8 cellular contexts compared by ENCODE assay signal in genomic region chr1:151196292-151196800, GRCh38. TPM values are rescaled to one million over a fixed set of nuclear protein-coding genes. Genes with fewer than 3 reads are reported as not detected.
DNase-seq lines count a peak whose midpoint lies in the region; ATAC-seq and TF ChIP-seq lines count a peak whose summit lies in the region.

No MANE protein-coding gene starts in this region.

- ATAC-seq in HCT116: peak; percentile 36
- ATAC-seq in effector memory CD8-positive, alpha-beta T cell (replicated peaks): no peak

- TF ChIP-seq POLR2A in HCT116 (IDR thresholded peaks at IDR 0.05; ENCODE audit: borderline replicate concordance, extremely low read depth, insufficient read depth, insufficient read length): no peak
- no peak for TF ChIP-seq POLR2A in stomach (IDR thresholded peaks at IDR 0.05)

- H3K4me3 ChIP-seq in HCT116 (replicated peaks in 1 of 2; ENCODE audit: low read depth in 1 of 2, low read length in 2 of 2) (peak overlapping the region; percentile 51 to 61), stomach (peak overlapping the region in 1 of 4 donors; percentile 18)

- no TSS peak for BruUV-seq in HCT116 (replicated peaks; lab: Mats Ljungman, UMichigan)

- H3K9me2 ChIP-seq in HCT116 (ENCODE audit: insufficient read depth): no peaks in the 10 kb centered on the region

- peaks cover 17% of the 10 kb centered on the region for H3K36me3 Mint-ChIP-seq in activated CD4-positive, alpha-beta T cell treated with anti-CD3 and anti-CD28 coated beads, Interleukin-2, amount 10 ng/mL, durations not matched to agents 7 days and 5 days (ENCODE audit: low read depth)
- H3K36me3 Mint-ChIP-seq in effector memory CD8-positive, alpha-beta T cell (ENCODE audit: insufficient read depth): peaks cover 22% of the 10 kb centered on the region
- no peaks in the 10 kb centered on the region for H3K36me3 Mint-ChIP-seq in mesothelial cell of epicardium

- H3K27ac ChIP-seq in HCT116 (ENCODE audit: low read depth, low read length) (peak overlapping the region; percentile 83), stomach (peak overlapping the region; percentile 70 to 94 (median 92))

- H3K9ac ChIP-seq in HCT116 (ENCODE audit: low read length): peak overlapping the region; percentile 80

- H3K4me2 ChIP-seq in HCT116 (ENCODE audit: low read length): peak overlapping the region; percentile 92

- peak overlapping the region; percentile 38 for H3K4me3 Mint-ChIP-seq in activated CD4-positive, alpha-beta T cell treated with anti-CD3 and anti-CD28 coated beads, Interleukin-2, amount 10 ng/mL, durations not matched to agents 7 days and 5 days
- peak overlapping the region; percentile 27 to 56 for H3K4me3 Mint-ChIP-seq in effector memory CD8-positive, alpha-beta T cell
- H3K4me3 Mint-ChIP-seq in mesothelial cell of epicardium: peak overlapping the region; percentile 24

- H3K9me3 Mint-ChIP-seq in activated CD4-positive, alpha-beta T cell treated with anti-CD3 and anti-CD28 coated beads, Interleukin-2, amount 10 ng/mL, durations not matched to agents 7 days and 5 days: no peaks in the 10 kb centered on the region
- no peaks in the 10 kb centered on the region for H3K9me3 Mint-ChIP-seq in effector memory CD8-positive, alpha-beta T cell
- no peaks in the 10 kb centered on the region for H3K9me3 Mint-ChIP-seq in mesothelial cell of epicardium

- H3K27me3 Mint-ChIP-seq in activated CD4-positive, alpha-beta T cell treated with anti-CD3 and anti-CD28 coated beads, Interleukin-2, amount 10 ng/mL, durations not matched to agents 7 days and 5 days: peaks cover 7% of the 10 kb centered on the region
- no peaks in the 10 kb centered on the region for H3K27me3 Mint-ChIP-seq in effector memory CD8-positive, alpha-beta T cell
- H3K27me3 Mint-ChIP-seq in mesothelial cell of epicardium (ENCODE audit: low read depth): peaks cover 2% of the 10 kb centered on the region

- peak overlapping the region; percentile 71 for H3K27ac Mint-ChIP-seq in activated CD4-positive, alpha-beta T cell treated with anti-CD3 and anti-CD28 coated beads, Interleukin-2, amount 10 ng/mL, durations not matched to agents 7 days and 5 days
- H3K27ac Mint-ChIP-seq in effector memory CD8-positive, alpha-beta T cell: no peak overlapping the region
- H3K27ac Mint-ChIP-seq in mesothelial cell of epicardium: peak overlapping the region; percentile 87

- H3K9me3 ChIP-seq in HCT116 (ENCODE audit: control insufficient read depth in 1 of 2, insufficient read depth in 1 of 2, low read depth in 1 of 2, low read length in 2 of 2): no peaks in the 10 kb centered on the region
- H3K9me3 ChIP-seq in stomach: no peaks in the 10 kb centered on the region

- no peaks in the 10 kb centered on the region for H4K20me1 ChIP-seq in HCT116 (ENCODE audit: insufficient read depth)

- peaks cover 45% of the 10 kb centered on the region for H3K79me2 ChIP-seq in HCT116 (ENCODE audit: insufficient read depth, low read length)

- TF ChIP-seq EP300 in stomach (IDR thresholded peaks at IDR 0.05): no peak

- intact Hi-C loops in HCT116 (cut with micrococcal nuclease) (loop anchor here (1.0 to 5.0 kb wide), 6 partner anchors 55 to 641 kb away; partner anchors contain the start of genes C2CD4D, PI4KB, PSMB4 and ZNF687), stomach (cut with DNase I; ENCODE audit: low total_unique reads) (no loop called here)

- no peaks in the 10 kb centered on the region for H3K27me3 ChIP-seq in HCT116 (ENCODE audit: insufficient read depth, low read length)
- H3K27me3 ChIP-seq in stomach: no peaks in the 10 kb centered on the region

- POLR2A ChIA-PET in HCT116 (lab: Charles Lee): interaction anchor here (0.6 to 1.5 kb wide), 7 partner anchors 56 to 819 kb away, joined by 3 to 4 read pairs (median 3); partner anchors contain the start of gene GABPB2
- POLR2A ChIA-PET in activated CD4-positive, alpha-beta T cell treated with anti-CD3 and anti-CD28 coated beads, Interleukin-2, amount 10 ng/mL, durations not matched to agents 7 days and 5 days (lab: Charles Lee): no interaction called here

- 29 to 39% (median 34%) methylated on average over 14 of the region's 14 CpGs for WGBS in stomach, 5 donors

- CTCF ChIA-PET in HCT116 (lab: Charles Lee): interaction anchor here (0.7 to 1.7 kb wide), 6 partner anchors 34 to 640 kb away, joined by 3 to 12 read pairs (median 6); partner anchors contain the start of gene PSMD4
- CTCF ChIA-PET in activated CD4-positive, alpha-beta T cell treated with anti-CD3 and anti-CD28 coated beads, Interleukin-2, amount 10 ng/mL, durations not matched to agents 7 days and 5 days (lab: Charles Lee): interaction anchor here (0.7 to 1.4 kb wide), 4 partner anchors 22 to 1288 kb away, joined by 3 to 4 read pairs (median 4); no protein-coding TSS in a partner anchor

- no peak for TF ChIP-seq RAD21 in HCT116 (IDR thresholded peaks at IDR 0.05; ENCODE audit: low read depth)

- peaks cover 29 to 43% of the 10 kb centered on the region in 2 experiments for H3K4me1 ChIP-seq in HCT116 (ENCODE audit: control insufficient read depth in 1 of 2, insufficient read depth in 2 of 2, low read length in 2 of 2)
- peaks cover 24 to 50% (median 36%) of the 10 kb centered on the region in 4 donors for H3K4me1 ChIP-seq in stomach

- H3K4me1 Mint-ChIP-seq in activated CD4-positive, alpha-beta T cell treated with anti-CD3 and anti-CD28 coated beads, Interleukin-2, amount 10 ng/mL, durations not matched to agents 7 days and 5 days: peaks cover 29% of the 10 kb centered on the region
- H3K4me1 Mint-ChIP-seq in effector memory CD8-positive, alpha-beta T cell (ENCODE audit: low read depth in 2 of 2): peaks cover 27 to 30% of the 10 kb centered on the region in 2 donors
- peaks cover 32% of the 10 kb centered on the region for H3K4me1 Mint-ChIP-seq in mesothelial cell of epicardium

- RAD21 ChIA-PET in HCT116 (lab: Charles Lee; ENCODE audit: low non-redundant PET in 1 of 2, low total read pairs in 2 of 2, uncharacterized antibody in 2 of 2, unreplicated experiment in 2 of 2): interaction anchor here in 1 of 2 experiments (1.0 kb wide), 1 partner anchor 56 kb away, joined by 4 read pairs; no protein-coding TSS in a partner anchor

- peak in 2 of 3 experiments; percentile 53 to 54; a peak in 4 of 6 replicates for TF ChIP-seq CTCF in HCT116 (IDR thresholded peaks at IDR 0.05 in 2 of 3, conservative IDR thresholded peaks at IDR 0.05 in 1 of 3; ENCODE audit: borderline replicate concordance in 1 of 3, insufficient read depth in 1 of 3, low read depth in 2 of 3, low read length in 2 of 3)
- TF ChIP-seq CTCF in mesothelial cell of epicardium (IDR thresholded peaks at IDR 0.05; ENCODE audit: unreplicated experiment): peak; percentile 38
- TF ChIP-seq CTCF in stomach (IDR thresholded peaks at IDR 0.05): peak in 5 of 7 experiments; percentile 25 to 55 (median 35)

- DNase-seq in AG08396 (ENCODE audit: low spot score) (peak; percentile 39), HCT116 (ENCODE audit: low read depth, low spot score) (peak; percentile 80), NCI-H524 (lab: John Stamatoyannopoulos, UW) (peak; percentile 75 to 82), mesothelial cell of epicardium (ENCODE audit: low spot score in 2 of 2, unreplicated experiment in 2 of 2) (no peak), stomach (peak; percentile 71), GM19240 (ENCODE audit: insufficient read length, low spot score) (no peak)
- DNase-seq in activated CD4-positive, alpha-beta T cell treated with anti-CD3 and anti-CD28 coated beads, Interleukin-2, amount 10 ng/mL, durations not matched to agents 7 days and 5 days: peak; percentile 79
- DNase-seq in effector memory CD8-positive, alpha-beta T cell: peak; percentile 21 to 48 (median 40)

- H3K36me3 ChIP-seq in HCT116 (ENCODE audit: control insufficient read depth in 1 of 2, insufficient read depth in 2 of 2, low read length in 2 of 2): no peaks in the 10 kb centered on the region
- no peaks in the 10 kb centered on the region for H3K36me3 ChIP-seq in stomach

- no peak overlapping the region for H2AFZ ChIP-seq in HCT116 (ENCODE audit: low read depth, low read length, poor library complexity, severe bottlenecking)

RNA-seq across cellular contexts. Expression of gene PIP5K1A, which starts 2.0 kb away (rescaled TPM):
- total RNA-seq in HCT116 (2021; ENCODE audit: unreplicated experiment) (75.4 TPM), mesothelial cell of epicardium (122 to 130 TPM (median 124 TPM) in 3 replicates), stomach (100 to 1,000 TPM in 2 of 5 donors, 10 to 100 TPM in 3; 36.8 to 156 (median 94.6) TPM)
- 52.8 and 55.0 TPM in 2 replicates for polyA plus RNA-seq in HCT116 (2012)
- 10 to 100 TPM; 61.6 to 63.4 TPM for total RNA-seq in activated CD4-positive, alpha-beta T cell treated with anti-CD3 and anti-CD28 coated beads, Interleukin-2, amount 10 ng/mL, durations not matched to agents 7 days and 5 days
- polyA plus RNA-seq in stomach: 10 to 100 TPM in 2 of 3 donors, 1 to 10 TPM in 1; 8.4 to 13.4 (median 11.4) TPM

RNA-seq across cellular contexts. Expression of gene VPS72, which starts 6.3 kb away (rescaled TPM):
- 68.9 TPM for total RNA-seq in HCT116 (2021; ENCODE audit: unreplicated experiment)
- polyA plus RNA-seq in HCT116 (2012): 47.7 and 57.3 TPM in 2 replicates
- total RNA-seq in activated CD4-positive, alpha-beta T cell treated with anti-CD3 and anti-CD28 coated beads, Interleukin-2, amount 10 ng/mL, durations not matched to agents 7 days and 5 days: 10 to 100 TPM; 77.1 to 79.6 TPM
- total RNA-seq in mesothelial cell of epicardium: 76.8 to 87.2 TPM (median 82.3 TPM) in 3 replicates
- 10 to 100 TPM; 19.1 to 61.6 (median 32.1) TPM for total RNA-seq in stomach
- 10 to 100 TPM; 27.8 to 32.6 (median 30.2) TPM for polyA plus RNA-seq in stomach

RNA-seq across cellular contexts. Expression of gene TMOD4, which starts 20.6 kb away (rescaled TPM):
- 1.8 TPM for total RNA-seq in HCT116 (2021; ENCODE audit: unreplicated experiment)
- 0.51 and 1.3 TPM in 2 replicates for polyA plus RNA-seq in HCT116 (2012)
- total RNA-seq in activated CD4-positive, alpha-beta T cell treated with anti-CD3 and anti-CD28 coated beads, Interleukin-2, amount 10 ng/mL, durations not matched to agents 7 days and 5 days: 1 to 10 TPM; 2.0 to 2.7 TPM
- 0.77 to 1.7 TPM (median 1.1 TPM) in 3 replicates for total RNA-seq in mesothelial cell of epicardium
- not detected for total RNA-seq in stomach
- polyA plus RNA-seq in stomach: 1 to 10 TPM in 1 of 3 donors, not detected in 2; 1.2 TPM

RNA-seq across cellular contexts. Expression of gene SCNM1, which starts 30.4 kb away (rescaled TPM):
- total RNA-seq in HCT116 (2021; ENCODE audit: unreplicated experiment): 34.1 TPM
- 28.2 and 40.0 TPM in 2 replicates for polyA plus RNA-seq in HCT116 (2012)
- 10 to 100 TPM; 63.7 to 70.9 TPM for total RNA-seq in activated CD4-positive, alpha-beta T cell treated with anti-CD3 and anti-CD28 coated beads, Interleukin-2, amount 10 ng/mL, durations not matched to agents 7 days and 5 days
- total RNA-seq in mesothelial cell of epicardium: 34.9 to 37.1 TPM (median 36.9 TPM) in 3 replicates
- total RNA-seq in stomach: 10 to 100 TPM in 3 of 5 donors, 1 to 10 TPM in 2; 4.5 to 57.8 (median 12.0) TPM
- 10 to 100 TPM; 35.2 to 66.3 (median 64.5) TPM for polyA plus RNA-seq in stomach

RNA-seq across cellular contexts. Expression of gene LYSMD1, which starts 30.6 kb away (rescaled TPM):
- total RNA-seq in HCT116 (2021; ENCODE audit: unreplicated experiment): 5.0 TPM
- polyA plus RNA-seq in HCT116 (2012): 3.4 and 4.9 TPM in 2 replicates
- total RNA-seq in activated CD4-positive, alpha-beta T cell treated with anti-CD3 and anti-CD28 coated beads, Interleukin-2, amount 10 ng/mL, durations not matched to agents 7 days and 5 days: 1 to 10 TPM; 4.0 to 4.9 TPM
- total RNA-seq in mesothelial cell of epicardium: 9.9 to 11.8 TPM (median 11.4 TPM) in 3 replicates
- total RNA-seq in stomach: 10 to 100 TPM in 1 of 5 donors, 1 to 10 TPM in 4; 1.7 to 10.3 (median 4.5) TPM
- 1 to 10 TPM; 4.0 to 5.3 (median 4.7) TPM for polyA plus RNA-seq in stomach

Comparison
In these comparisons a context has a peak if more than half of its experiments do, and no peak if none do; other contexts are left out.
1. DNase-seq: peak in AG08396 (single experiment), HCT116 (single experiment), NCI-H524 (2 of 2), activated CD4-positive, alpha-beta T cell treated with anti-CD3 and anti-CD28 coated beads, Interleukin-2, amount 10 ng/mL, durations not matched to agents 7 days and 5 days (single experiment), effector memory CD8-positive, alpha-beta T cell (3 of 3) and stomach (single experiment); none in mesothelial cell of epicardium (0 of 2) and GM19240 (single experiment).
2. H3K27ac Mint-ChIP-seq: peak in activated CD4-positive, alpha-beta T cell treated with anti-CD3 and anti-CD28 coated beads, Interleukin-2, amount 10 ng/mL, durations not matched to agents 7 days and 5 days (single experiment) and mesothelial cell of epicardium (single experiment); none in effector memory CD8-positive, alpha-beta T cell (0 of 2).
3. Peak in every context shown above with its lines, with median percentiles within 50 percentile points of each other: CTCF ChIP-seq and H3K4me3 Mint-ChIP-seq.